1 cellular context compared by ENCODE assay signal in the genomic region with DNA sequence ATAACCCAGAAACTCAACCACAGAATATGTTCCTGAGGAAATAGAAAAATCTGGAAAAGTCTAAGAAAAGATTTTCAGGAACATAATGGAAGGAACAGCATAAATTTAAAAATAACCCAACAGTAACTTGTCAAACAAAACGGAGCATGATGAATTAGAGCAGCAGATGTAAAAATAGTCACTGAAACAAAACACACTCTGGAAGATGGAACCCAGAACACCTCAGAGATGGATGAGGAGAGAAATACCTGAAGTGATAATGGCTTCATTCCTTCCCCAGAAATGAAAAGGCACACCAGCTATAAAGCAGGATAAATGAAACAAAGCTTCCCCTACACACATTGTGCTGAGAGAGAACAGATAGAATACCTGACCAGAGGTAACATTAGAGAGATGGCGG.
TF ChIP-seq lines count a peak whose summit lies in the region.

No MANE protein-coding gene starts in this region.

TF ChIP-seq in SK-N-SH, 30 proteins besides CTCF, POLR2A, EP300 and RAD21 (continued from another document):
- TF ChIP-seq, protein P1, sequence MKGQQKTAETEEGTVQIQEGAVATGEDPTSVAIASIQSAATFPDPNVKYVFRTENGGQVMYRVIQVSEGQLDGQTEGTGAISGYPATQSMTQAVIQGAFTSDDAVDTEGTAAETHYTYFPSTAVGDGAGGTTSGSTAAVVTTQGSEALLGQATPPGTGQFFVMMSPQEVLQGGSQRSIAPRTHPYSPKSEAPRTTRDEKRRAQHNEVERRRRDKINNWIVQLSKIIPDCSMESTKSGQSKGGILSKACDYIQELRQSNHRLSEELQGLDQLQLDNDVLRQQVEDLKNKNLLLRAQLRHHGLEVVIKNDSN (IDR thresholded peaks at IDR 0.05; ENCODE audit: borderline replicate concordance, low read depth): no peak
- TF ChIP-seq GABPA (IDR thresholded peaks at IDR 0.05; ENCODE audit: low read depth) (no peak), MXI1 (IDR thresholded peaks at IDR 0.05; ENCODE audit: low read depth, low read length) (no peak), GATA2 (CRISPR knock-in tag; IDR thresholded peaks at IDR 0.05) (no peak), FOXM1 (IDR thresholded peaks at IDR 0.05; ENCODE audit: low read depth) (no peak), CHD2 (IDR thresholded peaks at IDR 0.05; ENCODE audit: low read length, partially characterized antibody) (no peak), JUND (IDR thresholded peaks at IDR 0.05) (no peak), NRF1 (IDR thresholded peaks at IDR 0.05; ENCODE audit: low read depth, low read length) (no peak), RXRA (IDR thresholded peaks at IDR 0.05; ENCODE audit: borderline replicate concordance, low read depth) (no peak)
- TF ChIP-seq, protein P2, sequence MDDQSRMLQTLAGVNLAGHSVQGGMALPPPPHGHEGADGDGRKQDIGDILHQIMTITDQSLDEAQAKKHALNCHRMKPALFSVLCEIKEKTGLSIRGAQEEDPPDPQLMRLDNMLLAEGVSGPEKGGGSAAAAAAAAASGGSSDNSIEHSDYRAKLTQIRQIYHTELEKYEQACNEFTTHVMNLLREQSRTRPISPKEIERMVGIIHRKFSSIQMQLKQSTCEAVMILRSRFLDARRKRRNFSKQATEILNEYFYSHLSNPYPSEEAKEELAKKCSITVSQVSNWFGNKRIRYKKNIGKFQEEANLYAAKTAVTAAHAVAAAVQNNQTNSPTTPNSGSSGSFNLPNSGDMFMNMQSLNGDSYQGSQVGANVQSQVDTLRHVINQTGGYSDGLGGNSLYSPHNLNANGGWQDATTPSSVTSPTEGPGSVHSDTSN (IDR thresholded peaks at IDR 0.05): no peak
- TF ChIP-seq, protein P3, sequence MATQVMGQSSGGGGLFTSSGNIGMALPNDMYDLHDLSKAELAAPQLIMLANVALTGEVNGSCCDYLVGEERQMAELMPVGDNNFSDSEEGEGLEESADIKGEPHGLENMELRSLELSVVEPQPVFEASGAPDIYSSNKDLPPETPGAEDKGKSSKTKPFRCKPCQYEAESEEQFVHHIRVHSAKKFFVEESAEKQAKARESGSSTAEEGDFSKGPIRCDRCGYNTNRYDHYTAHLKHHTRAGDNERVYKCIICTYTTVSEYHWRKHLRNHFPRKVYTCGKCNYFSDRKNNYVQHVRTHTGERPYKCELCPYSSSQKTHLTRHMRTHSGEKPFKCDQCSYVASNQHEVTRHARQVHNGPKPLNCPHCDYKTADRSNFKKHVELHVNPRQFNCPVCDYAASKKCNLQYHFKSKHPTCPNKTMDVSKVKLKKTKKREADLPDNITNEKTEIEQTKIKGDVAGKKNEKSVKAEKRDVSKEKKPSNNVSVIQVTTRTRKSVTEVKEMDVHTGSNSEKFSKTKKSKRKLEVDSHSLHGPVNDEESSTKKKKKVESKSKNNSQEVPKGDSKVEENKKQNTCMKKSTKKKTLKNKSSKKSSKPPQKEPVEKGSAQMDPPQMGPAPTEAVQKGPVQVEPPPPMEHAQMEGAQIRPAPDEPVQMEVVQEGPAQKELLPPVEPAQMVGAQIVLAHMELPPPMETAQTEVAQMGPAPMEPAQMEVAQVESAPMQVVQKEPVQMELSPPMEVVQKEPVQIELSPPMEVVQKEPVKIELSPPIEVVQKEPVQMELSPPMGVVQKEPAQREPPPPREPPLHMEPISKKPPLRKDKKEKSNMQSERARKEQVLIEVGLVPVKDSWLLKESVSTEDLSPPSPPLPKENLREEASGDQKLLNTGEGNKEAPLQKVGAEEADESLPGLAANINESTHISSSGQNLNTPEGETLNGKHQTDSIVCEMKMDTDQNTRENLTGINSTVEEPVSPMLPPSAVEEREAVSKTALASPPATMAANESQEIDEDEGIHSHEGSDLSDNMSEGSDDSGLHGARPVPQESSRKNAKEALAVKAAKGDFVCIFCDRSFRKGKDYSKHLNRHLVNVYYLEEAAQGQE (IDR thresholded peaks at IDR 0.05; ENCODE audit: low read depth, low read length): no peak
